12 cellular contexts compared by ENCODE assay signal in the genomic region with DNA sequence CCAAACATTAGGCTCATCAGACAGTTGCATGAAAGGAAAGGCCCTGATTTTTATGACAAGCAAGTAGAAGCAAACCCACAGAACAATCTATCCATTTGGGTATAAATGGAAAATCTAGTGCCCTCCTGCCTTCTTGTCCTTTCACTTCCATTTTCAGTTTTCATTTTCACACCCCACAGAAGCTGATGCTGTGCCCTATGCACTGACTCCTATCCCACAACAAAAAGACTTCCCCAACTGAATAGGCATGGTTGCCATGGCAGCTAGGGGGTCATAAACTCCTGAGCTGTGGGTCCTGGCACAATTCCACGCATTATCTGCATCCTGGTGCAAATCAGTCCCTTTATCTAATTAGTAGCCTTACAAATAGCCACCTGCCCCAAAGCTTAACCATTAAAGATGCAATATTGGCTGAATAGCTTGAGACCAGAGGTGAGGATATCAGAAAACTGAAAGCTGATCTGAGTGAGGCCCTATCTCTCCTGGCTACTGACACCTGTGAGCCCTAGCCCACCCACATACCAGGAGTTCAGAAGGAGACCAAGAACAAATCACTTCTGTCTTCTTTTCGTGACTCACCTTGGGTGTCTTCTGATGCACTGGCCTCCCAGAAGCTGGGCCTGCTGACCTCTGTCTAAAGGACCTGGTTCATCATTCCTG. TPM values are rescaled to one million over a fixed set of nuclear protein-coding genes. Genes with fewer than 3 reads are reported as not detected.
DNase-seq lines count a peak whose midpoint lies in the region; ATAC-seq, FAIRE-seq and TF ChIP-seq lines count a peak whose summit lies in the region.
"Had no signal": no experiment of that assay in that cellular context is flagged by ENCODE, and none has a peak within 500 bp of the region (broad histone marks: within the 10 kb centered on the region; RNA-seq: fewer than 3 reads in every experiment).

No MANE protein-coding gene starts in this region.

- no TSS peak for BruUV-seq in GM12878 (replicated peaks; lab: Mats Ljungman, UMichigan)

- TF ChIP-seq EP300 in GM12878 (IDR thresholded peaks at IDR 0.05; ENCODE audit: borderline replicate concordance in 1 of 2, control insufficient read depth in 1 of 2, low read depth in 2 of 2, low read length in 2 of 2): 0 out of 4 replicates have a peak, but pooled peaks of 1 of the 2 experiments have one; percentile 32

- no peak for TF ChIP-seq RAD21 in GM12878 (IDR thresholded peaks at IDR 0.05; ENCODE audit: insufficient read depth, low read depth, low read length)

- no peak overlapping the region for H3K9ac ChIP-seq in GM12878 (ENCODE audit: control insufficient read depth, insufficient read depth, low read length)

- in situ Hi-C loops in GM12878 (cut with MboI): no loop called here

- no peak for TF ChIP-seq POLR2A in GM12878 (IDR thresholded peaks at IDR 0.05; ENCODE audit: low read depth, low read length)

- WGBS in GM12878 (ENCODE audit: insufficient coverage, insufficient replicate concordance, low lambda C conversion rate, missing lambda C conversion rate): 25% methylated on average over 2 of the region's 2 CpGs

- intact Hi-C loops in GM12878 (cut with micrococcal nuclease; ENCODE audit: unreplicated experiment): no loop called here

- no peaks in the 10 kb centered on the region for H3K79me2 ChIP-seq in GM12878 (ENCODE audit: control insufficient read depth, insufficient read depth, low read length)

- no peak for TF ChIP-seq CTCF in GM12878 (IDR thresholded peaks at IDR 0.05 in 2 of 3, conservative IDR thresholded peaks at IDR 0.05 in 1 of 3; ENCODE audit: control insufficient read depth in 2 of 3, extremely low read depth in 1 of 3, insufficient read depth in 1 of 3, low read depth in 3 of 3, low read length in 3 of 3)

- RAD21 ChIA-PET in GM12878 (lab: Charles Lee; ENCODE audit: unreplicated experiment): interaction anchor here (1.6 to 2.3 kb wide), 2 partner anchors 37 to 39 kb away, joined by 5 to 6 read pairs; no protein-coding TSS in a partner anchor

- H3K9me3 ChIP-seq in GM12878 (replicated peaks; ENCODE audit: control insufficient read depth, insufficient read depth, low read length): peaks cover 6% of the 10 kb centered on the region; the same call in 2 of the 3 replicates

- H3K27me3 ChIP-seq in GM12878 (replicated peaks in 1 of 2; ENCODE audit: control insufficient read depth in 2 of 2, insufficient read depth in 2 of 2, low read length in 1 of 2): no peaks in the 10 kb centered on the region

- H2AFZ ChIP-seq in GM12878 (ENCODE audit: control insufficient read depth, low read depth, low read length): no peak overlapping the region

- no peak for FAIRE-seq in GM12878 (lab: Jason Lieb, UNC)

- POLR2A ChIA-PET in GM12878 (lab: Charles Lee): no interaction called here

- peak overlapping the region; percentile 57; the same call in 1 of the 2 replicates for H3K4me2 ChIP-seq in GM12878 (ENCODE audit: control insufficient read depth, insufficient read depth)

- DNase-seq in GM12878 (ENCODE audit: low read depth, low spot score): peak; percentile 55
- no peak for DNase-seq in T1000 (lab: John Stamatoyannopoulos, UW)
- no peak for DNase-seq in EL
- no peak for DNase-seq in occipital lobe (lab: John Stamatoyannopoulos, UW)
- DNase-seq in amygdala (lab: John Stamatoyannopoulos, UW): no peak
- DNase-seq: activated naive CD4-positive, alpha-beta T cell treated with anti-CD3 and anti-CD28 coated beads for 36 hours; stimulated activated CD4-positive, alpha-beta T cell treated with anti-CD3 and anti-CD28 coated beads, Interleukin-2, amount 100 ng/mL, for 24 hours had no signal

- ATAC-seq in GM18858 (IDR thresholded peaks at IDR 0.05; ENCODE audit: unreplicated experiment): peak; percentile 50
- ATAC-seq in GM21390 (IDR thresholded peaks at IDR 0.05; ENCODE audit: unreplicated experiment): peak; percentile 55
- ATAC-seq in HG03159 (IDR thresholded peaks at IDR 0.05; ENCODE audit: unreplicated experiment): peak; percentile 67
- ATAC-seq in GM12878: peak; percentile 83
- ATAC-seq: SK-N-SH treated with all-trans-retinoic acid at 6 μM for 48 hours had no signal

- CTCF ChIA-PET in GM12878 (lab: Yijun Ruan, JAX): interaction anchor here (0.8 to 3.5 kb wide), 10 partner anchors 20 to 535 kb away, joined by 3 to 12 read pairs (median 3); no protein-coding TSS in a partner anchor

- SMC1A ChIA-PET in GM12878 (lab: Charles Lee; ENCODE audit: uncharacterized antibody, unreplicated experiment): interaction anchor here (0.7 to 2.1 kb wide), 9 partner anchors 17 to 400 kb away, joined by 3 to 12 read pairs (median 4); no protein-coding TSS in a partner anchor

- H4K20me1 ChIP-seq in GM12878 (ENCODE audit: control insufficient read depth, insufficient read depth): no peaks in the 10 kb centered on the region

- H3K36me3 ChIP-seq in GM12878 (ENCODE audit: control insufficient read depth in 2 of 2, insufficient read depth in 2 of 2, low read length in 1 of 2): no peaks in the 10 kb centered on the region

- no peak overlapping the region for H3K4me3 ChIP-seq in GM12878

- no peak overlapping the region for H3K27ac ChIP-seq in GM12878 (ENCODE audit: control insufficient read depth, insufficient read depth)

- H3K4me1 ChIP-seq in GM12878 (ENCODE audit: control insufficient read depth, insufficient read depth, low read length): peaks cover 28% of the 10 kb centered on the region

TF ChIP-seq in GM12878, 131 proteins besides CTCF, POLR2A, EP300 and RAD21 (continues in another document):
- TF ChIP-seq CHD1 (IDR thresholded peaks at IDR 0.05; ENCODE audit: low read depth, low read length) (no peak), ZNF274 (IDR thresholded peaks at IDR 0.05; ENCODE audit: insufficient read depth, insufficient read length) (no peak), JUNB (IDR thresholded peaks at IDR 0.05) (no peak), CREB1 (IDR thresholded peaks at IDR 0.05; ENCODE audit: low read depth) (no peak), SMAD5 (IDR thresholded peaks at IDR 0.05; ENCODE audit: low read depth) (no peak), BMI1 (IDR thresholded peaks at IDR 0.05; ENCODE audit: borderline replicate concordance) (peak; percentile 60), BACH1 (IDR thresholded peaks at IDR 0.05; ENCODE audit: borderline replicate concordance) (no peak), MXI1 (IDR thresholded peaks at IDR 0.05; ENCODE audit: low read depth, low read length) (no peak), GATAD2B (conservative IDR thresholded peaks at IDR 0.05; ENCODE audit: low read depth) (0 out of 2 replicates have a peak, but pooled peaks have one; percentile 46)
- TF ChIP-seq, protein P1, sequence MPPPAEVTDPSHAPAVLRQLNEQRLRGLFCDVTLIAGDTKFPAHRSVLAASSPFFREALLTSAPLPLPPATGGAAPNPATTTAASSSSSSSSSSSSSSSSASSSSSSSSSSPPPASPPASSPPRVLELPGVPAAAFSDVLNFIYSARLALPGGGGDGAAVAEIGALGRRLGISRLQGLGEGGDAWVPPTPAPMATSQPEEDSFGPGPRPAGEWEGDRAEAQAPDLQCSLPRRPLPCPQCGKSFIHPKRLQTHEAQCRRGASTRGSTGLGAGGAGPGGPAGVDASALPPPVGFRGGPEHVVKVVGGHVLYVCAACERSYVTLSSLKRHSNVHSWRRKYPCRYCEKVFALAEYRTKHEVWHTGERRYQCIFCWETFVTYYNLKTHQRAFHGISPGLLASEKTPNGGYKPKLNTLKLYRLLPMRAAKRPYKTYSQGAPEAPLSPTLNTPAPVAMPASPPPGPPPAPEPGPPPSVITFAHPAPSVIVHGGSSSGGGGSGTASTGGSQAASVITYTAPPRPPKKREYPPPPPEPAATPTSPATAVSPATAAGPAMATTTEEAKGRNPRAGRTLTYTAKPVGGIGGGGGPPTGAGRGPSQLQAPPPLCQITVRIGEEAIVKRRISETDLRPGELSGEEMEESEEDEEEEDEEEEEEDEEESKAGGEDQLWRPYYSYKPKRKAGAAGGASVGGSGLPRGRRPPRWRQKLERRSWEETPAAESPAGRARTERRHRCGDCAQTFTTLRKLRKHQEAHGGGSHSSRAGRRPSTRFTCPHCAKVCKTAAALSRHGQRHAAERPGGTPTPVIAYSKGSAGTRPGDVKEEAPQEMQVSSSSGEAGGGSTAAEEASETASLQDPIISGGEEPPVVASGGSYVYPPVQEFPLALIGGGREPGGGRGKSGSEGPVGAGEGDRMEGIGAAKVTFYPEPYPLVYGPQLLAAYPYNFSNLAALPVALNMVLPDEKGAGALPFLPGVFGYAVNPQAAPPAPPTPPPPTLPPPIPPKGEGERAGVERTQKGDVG (CRISPR knock-in tag; IDR thresholded peaks at IDR 0.05): no peak
- TF ChIP-seq, protein P2, sequence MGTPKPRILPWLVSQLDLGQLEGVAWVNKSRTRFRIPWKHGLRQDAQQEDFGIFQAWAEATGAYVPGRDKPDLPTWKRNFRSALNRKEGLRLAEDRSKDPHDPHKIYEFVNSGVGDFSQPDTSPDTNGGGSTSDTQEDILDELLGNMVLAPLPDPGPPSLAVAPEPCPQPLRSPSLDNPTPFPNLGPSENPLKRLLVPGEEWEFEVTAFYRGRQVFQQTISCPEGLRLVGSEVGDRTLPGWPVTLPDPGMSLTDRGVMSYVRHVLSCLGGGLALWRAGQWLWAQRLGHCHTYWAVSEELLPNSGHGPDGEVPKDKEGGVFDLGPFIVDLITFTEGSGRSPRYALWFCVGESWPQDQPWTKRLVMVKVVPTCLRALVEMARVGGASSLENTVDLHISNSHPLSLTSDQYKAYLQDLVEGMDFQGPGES (IDR thresholded peaks at IDR 0.05): no peak

RNA-seq across cellular contexts. Expression of a gene that starts 34.9 kb away (rescaled TPM):
- 0.17 TPM in 1 of 2 replicates, not detected in the other for total RNA-seq in GM12878 (2013; cell fraction: nucleolus; rRNA removed)
- total RNA-seq in GM12878 (2014; rRNA removed): 0.11 TPM in 1 of 2 replicates, not detected in the other
- 0.09 TPM in 1 of 2 replicates, not detected in the other for total RNA-seq in GM12878 (2014; rRNA removed; fragmentation: Illumina TruSeq; extraction: Trizol)
- total RNA-seq in GM12878 (2021): 0.08 and 0.11 TPM in 2 replicates
- 0.22 TPM for polyA plus RNA-seq in GM12878 (2011; ENCODE audit: low read depth)
- not detected in 2 replicates for polyA plus RNA-seq in GM12878 (2011; rRNA removed)
- polyA plus RNA-seq in GM12878 (2011; cell fraction: cytosol; rRNA removed): not detected in 2 replicates
- 0.04 TPM in 1 of 2 replicates, not detected in the other for polyA plus RNA-seq in GM12878 (2011; cell fraction: nucleus; rRNA removed)
- polyA plus RNA-seq in GM12878 (2012): 0.24 TPM in 2 replicates
- 0.01 TPM in 1 of 2 replicates, not detected in the other for polyA plus RNA-seq in GM12878 (2014; fragmentation: Illumina TruSeq; extraction: Trizol)
- not detected for polyA plus RNA-seq in GM12878 (2014; fragmentation: Nextera tagmentation; extraction: Ambion mirVana)
- polyA plus RNA-seq in GM12878 (2014; rRNA removed): 0.08 and 0.09 TPM in 2 replicates
- polyA plus RNA-seq in GM12878 (2016; fragmentation: Nextera tagmentation; extraction: Ambion mirVana): under 1 TPM; 0.14 to 0.32 TPM
- polyA minus RNA-seq in GM12878 (2011; rRNA and poly(A)+ RNA removed): not detected in 2 replicates
- not detected in 2 replicates for polyA minus RNA-seq in GM12878 (2011; cell fraction: cytosol; rRNA and poly(A)+ RNA removed)
- polyA minus RNA-seq in GM12878 (2011; cell fraction: nucleus; rRNA and poly(A)+ RNA removed): not detected in 2 replicates
- total RNA-seq in occipital lobe: 0.62 TPM
- total RNA-seq: activated naive CD4-positive, alpha-beta T cell treated with anti-CD3 and anti-CD28 coated beads for 36 hours; fibroblast of lung had no signal
- polyA plus RNA-seq: fibroblast of lung had no signal
